Comparison of ENCODE assay signal across 25 cellular contexts in the genomic region with DNA sequence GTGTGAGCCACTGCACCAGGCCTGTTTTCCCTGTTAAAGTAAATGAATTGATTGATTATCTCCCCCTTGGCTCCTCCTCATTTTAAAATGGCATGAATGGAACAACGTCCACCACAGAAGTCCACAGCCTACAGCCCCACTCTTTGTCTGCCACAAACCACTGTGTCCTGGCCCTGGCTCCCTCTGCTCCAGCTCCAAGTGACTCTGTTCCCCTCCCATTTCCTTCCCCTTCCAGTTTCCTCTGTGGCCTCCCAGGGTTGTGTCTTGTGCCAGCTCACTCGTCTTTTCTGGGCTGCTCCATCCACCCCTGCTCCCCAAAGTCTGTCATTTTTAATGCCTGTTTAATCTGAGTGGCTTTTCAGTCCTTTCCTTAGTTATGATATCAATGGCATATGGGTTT. TPM values are rescaled to one million over a fixed set of nuclear protein-coding genes. Genes with fewer than 3 reads are reported as not detected.
DNase-seq lines count a peak whose midpoint lies in the region; ATAC-seq, FAIRE-seq and TF ChIP-seq lines count a peak whose summit lies in the region.
"Had no signal": no experiment of that assay in that cellular context is flagged by ENCODE, and none has a peak within 500 bp of the region (broad histone marks: within the 10 kb centered on the region; RNA-seq: fewer than 3 reads in every experiment).

No MANE protein-coding gene starts in this region.

- peak; percentile 17 for DNase-seq in activated CD4-positive, CD25-positive, alpha-beta regulatory T cell treated with anti-CD3 and anti-CD28 coated beads, Interleukin-2, amount 50 U/mL, for 72 hours
- DNase-seq in right lobe of liver (no peak), HepG2 (ENCODE audit: low spot score) (no peak), heart left ventricle (peak in 3 of 5 donors; percentile 32 to 43 (median 36)), type B pancreatic cell (ENCODE audit: extremely low spot score, unreplicated experiment) (no peak), activated gamma-delta T cell treated with Interleukin-2 at 50 U/mL for 16 hours (no peak)
- DNase-seq: dorsolateral prefrontal cortex; foreskin keratinocyte; GF-D8; NCI-H1092 treated with DMSO at 0.1 percent for 48 hours; NCI-H510A; posterior cingulate gyrus; stimulated activated CD4-positive, alpha-beta T cell treated with anti-CD3 and anti-CD28 coated beads, Interleukin-4, amount 100 ng/mL, for 4 hours; substantia nigra had no signal

- POLR2A ChIA-PET in HepG2 (lab: Yijun Ruan, JAX): no interaction called here

- H4K20me1 ChIP-seq in HepG2 (ENCODE audit: insufficient read depth, low read length): no peaks in the 10 kb centered on the region
- H4K20me1 ChIP-seq: BLaER1 had no signal

- no peak for FAIRE-seq in HepG2 (lab: Jason Lieb, UNC)
- FAIRE-seq: A204.1, GM12878, H1 had no signal

- TF ChIP-seq RAD21 in HepG2 (CRISPR knock-in tag; IDR thresholded peaks at IDR 0.05): no peak

- peaks cover 11% of the 10 kb centered on the region for H3K4me1 Mint-ChIP-seq in type B pancreatic cell (ENCODE audit: unreplicated experiment)
- H3K4me1 Mint-ChIP-seq: mesothelial cell of epicardium had no signal

- no peak overlapping the region for H3K9ac ChIP-seq in HepG2 (ENCODE audit: insufficient read depth, low read depth, low read length)
- H3K9ac ChIP-seq: BLaER1 had no signal

- peaks cover 27% of the 10 kb centered on the region for H3K27me3 Mint-ChIP-seq in type B pancreatic cell

- no peak overlapping the region for H2AFZ ChIP-seq in HepG2 (ENCODE audit: low read length)

- no peak for TF ChIP-seq CTCF in right lobe of liver (IDR thresholded peaks at IDR 0.05)
- TF ChIP-seq CTCF in HepG2 (CRISPR knock-in tag; IDR thresholded peaks at IDR 0.05): no peak
- no peak for TF ChIP-seq CTCF in heart left ventricle (IDR thresholded peaks at IDR 0.05)
- no peak for TF ChIP-seq CTCF in type B pancreatic cell (conservative IDR thresholded peaks at IDR 0.05)

- intact Hi-C loops in right lobe of liver (cut with DNase I) (no loop called here), HepG2 (cut with micrococcal nuclease; ENCODE audit: unreplicated experiment) (no loop called here), heart left ventricle (cut with DNase I) (no loop called here)

- no peaks in the 10 kb centered on the region for H3K9me3 Mint-ChIP-seq in type B pancreatic cell

- 7% methylated on average over 2 of the region's 2 CpGs for WGBS in right lobe of liver (ENCODE audit: insufficient coverage, low coverage, low lambda C conversion rate, missing lambda C conversion rate)
- 0% methylated on average over 2 of the region's 2 CpGs for WGBS in HepG2 (ENCODE audit: low lambda C conversion rate)
- 34 to 38% (median 35%) methylated on average over 2 of the region's 2 CpGs for WGBS in heart left ventricle, 4 donors

- no peaks in the 10 kb centered on the region for H3K36me3 ChIP-seq in right lobe of liver
- no peaks in the 10 kb centered on the region for H3K36me3 ChIP-seq in HepG2 (replicated peaks in 1 of 2; ENCODE audit: control insufficient read depth in 1 of 2, insufficient read depth in 2 of 2, low read length in 2 of 2)
- H3K36me3 ChIP-seq in heart left ventricle: no peaks in the 10 kb centered on the region
- H3K36me3 ChIP-seq: BLaER1, vagina had no signal

- H3K4me1 ChIP-seq in right lobe of liver (no peaks in the 10 kb centered on the region), HepG2 (ENCODE audit: insufficient read depth, low read length) (no peaks in the 10 kb centered on the region), heart left ventricle (peaks cover 0 to 14% (median 7%) of the 10 kb centered on the region in 12 donors)
- H3K4me1 ChIP-seq: foreskin keratinocyte, vagina had no signal

- H3K79me2 ChIP-seq in HepG2 (ENCODE audit: insufficient read depth, low read length): no peaks in the 10 kb centered on the region

- in situ Hi-C loops in HepG2 (cut with HindIII; ENCODE audit: extremely low pct_ligation_motif_present, low pct_unique_long_range_greater_than_20kb): no loop called here

- H3K27ac ChIP-seq in right lobe of liver (no peak overlapping the region), HepG2 (ENCODE audit: extremely low read length, insufficient read depth, low read length) (no peak overlapping the region), heart left ventricle (peak overlapping the region in 5 of 12 donors; percentile 27 to 54 (median 37))
- H3K27ac ChIP-seq: BLaER1, dorsolateral prefrontal cortex, foreskin keratinocyte, skin epidermis, vagina had no signal

- no peak for ATAC-seq in activated CD4-positive, CD25-positive, alpha-beta regulatory T cell treated with anti-CD3 and anti-CD28 coated beads, Interleukin-2, amount 50 U/mL, for 24 hours
- ATAC-seq in right lobe of liver (peak; percentile 47 to 75 (median 66)), HepG2 (no peak), heart left ventricle (peak; percentile 55 to 88 (median 66)), GM21737 (IDR thresholded peaks at IDR 0.05; ENCODE audit: unreplicated experiment) (no peak)
- ATAC-seq: foreskin keratinocyte had no signal

- H3K9me3 ChIP-seq in right lobe of liver (no peaks in the 10 kb centered on the region), HepG2 (ENCODE audit: low read length) (no peaks in the 10 kb centered on the region), heart left ventricle (no peaks in the 10 kb centered on the region)
- H3K9me3 ChIP-seq: BLaER1, vagina had no signal

- H3K36me3 Mint-ChIP-seq in type B pancreatic cell: no peaks in the 10 kb centered on the region
- H3K36me3 Mint-ChIP-seq: mesothelial cell of epicardium had no signal

- CTCF ChIA-PET in HepG2 (lab: Yijun Ruan, JAX; ENCODE audit: low intra/inter-chr PET ratio, low total read pairs): no interaction called here

- H3K27ac Mint-ChIP-seq in type B pancreatic cell: peak overlapping the region; percentile 21
- H3K27ac Mint-ChIP-seq: mesothelial cell of epicardium had no signal

- no TSS peak for BruUV-seq in HepG2 (replicated peaks; lab: Mats Ljungman, UMichigan)

- no peak overlapping the region for H3K4me3 ChIP-seq in right lobe of liver
- H3K4me3 ChIP-seq in HepG2 (replicated peaks in 1 of 3; ENCODE audit: insufficient read depth in 1 of 3, low read depth in 2 of 3, low read length in 3 of 3): no peak overlapping the region
- no peak overlapping the region for H3K4me3 ChIP-seq in heart left ventricle
- H3K4me3 ChIP-seq: BLaER1, dorsolateral prefrontal cortex, GM12878, skin epidermis, vagina had no signal

- no peaks in the 10 kb centered on the region for H3K27me3 ChIP-seq in right lobe of liver
- peaks cover 2 to 68% of the 10 kb centered on the region in 2 experiments; a peak in 4 of 5 replicates for H3K27me3 ChIP-seq in HepG2 (ENCODE audit: control insufficient read depth in 1 of 2, insufficient read depth in 2 of 2, low read length in 2 of 2)
- H3K27me3 ChIP-seq in heart left ventricle: no peaks in the 10 kb centered on the region
- H3K27me3 ChIP-seq: BLaER1, dorsolateral prefrontal cortex, vagina had no signal

- no peak overlapping the region for H3K4me3 Mint-ChIP-seq in type B pancreatic cell
- H3K4me3 Mint-ChIP-seq: mesothelial cell of epicardium had no signal

- TF ChIP-seq POLR2A in right lobe of liver (IDR thresholded peaks at IDR 0.05) (no peak), HepG2 (IDR thresholded peaks at IDR 0.05; ENCODE audit: insufficient read depth in 1 of 2, low read depth in 2 of 2, low read length in 2 of 2) (no peak), heart left ventricle (IDR thresholded peaks at IDR 0.05) (no peak)

- H3K4me2 ChIP-seq in HepG2 (ENCODE audit: low read depth, low read length): no peak overlapping the region
- H3K4me2 ChIP-seq: BLaER1 had no signal

- no peak for TF ChIP-seq EP300 in HepG2 (IDR thresholded peaks at IDR 0.05; ENCODE audit: low read depth in 2 of 2, low read length in 2 of 2)
- no peak for TF ChIP-seq EP300 in HepG2 (CRISPR knock-in tag; IDR thresholded peaks at IDR 0.05; ENCODE audit: borderline replicate concordance)

TF ChIP-seq in HepG2, 621 proteins besides CTCF, POLR2A, EP300 and RAD21 (continues in another document):
- no peak for TF ChIP-seq ZNF790 (CRISPR knock-in tag; IDR thresholded peaks at IDR 0.05; ENCODE audit: borderline replicate concordance)

RNA-seq across cellular contexts. Expression of gene CD5, which starts 52.4 kb away (rescaled TPM):
- total RNA-seq in right lobe of liver (under 1 TPM; 0.12 to 0.56 (median 0.35) TPM), HepG2 (2016; rRNA removed; fragmentation: Illumina TruSeq; extraction: Trizol) (not detected in 2 replicates), heart left ventricle (1 to 10 TPM in 2 of 9 donors, under 1 TPM in 6, not detected in 1; 0.12 to 6.0 (median 0.23) TPM), type B pancreatic cell (ENCODE audit: low replicate concordance) (not detected in 2 replicates)
- total RNA-seq in HepG2 (2016; cell fraction: cytosol; rRNA removed; fragmentation: Illumina TruSeq; extraction: Trizol; ENCODE audit: low read depth): not detected in 2 replicates
- total RNA-seq in HepG2 (2016; cell fraction: insoluble cytoplasmic fraction; rRNA removed; fragmentation: Illumina TruSeq; extraction: Trizol): not detected in 2 replicates
- total RNA-seq in HepG2 (2016; cell fraction: membrane; rRNA removed; fragmentation: Illumina TruSeq; extraction: Trizol): not detected in 2 replicates
- total RNA-seq in HepG2 (2016; cell fraction: nucleus; rRNA removed; fragmentation: Illumina TruSeq; extraction: Trizol): not detected in 2 replicates
- polyA plus RNA-seq in HepG2 (2011; rRNA removed) (not detected in 2 replicates), heart left ventricle (under 1 TPM in 1 of 2 donors, not detected in 1; 0.10 TPM)
- not detected in 2 replicates for polyA plus RNA-seq in HepG2 (2011; cell fraction: cytosol; rRNA removed)
- not detected in 2 replicates for polyA plus RNA-seq in HepG2 (2011; cell fraction: nucleus; rRNA removed)
- polyA plus RNA-seq in HepG2 (2012): not detected in 2 replicates
- not detected in 2 replicates for polyA plus RNA-seq in HepG2 (2016; cell fraction: cytosol; fragmentation: Illumina TruSeq; extraction: Trizol; ENCODE audit: low read depth)
- not detected in 2 replicates for polyA plus RNA-seq in HepG2 (2016; cell fraction: insoluble cytoplasmic fraction; fragmentation: Illumina TruSeq; extraction: Trizol; ENCODE audit: low read depth)
- not detected in 2 replicates for polyA plus RNA-seq in HepG2 (2016; cell fraction: membrane; fragmentation: Illumina TruSeq; extraction: Trizol; ENCODE audit: low read depth)
- polyA plus RNA-seq in HepG2 (2016; cell fraction: nucleus; fragmentation: Illumina TruSeq; extraction: Trizol; ENCODE audit: insufficient read depth, low read depth): not detected in 2 replicates
- polyA minus RNA-seq in HepG2 (2011; rRNA and poly(A)+ RNA removed; ENCODE audit: low replicate concordance): not detected in 2 replicates
- polyA minus RNA-seq in HepG2 (2011; cell fraction: cytosol; rRNA and poly(A)+ RNA removed): not detected in 2 replicates
- polyA minus RNA-seq in HepG2 (2011; cell fraction: nucleus; rRNA and poly(A)+ RNA removed): not detected in 2 replicates
- total RNA-seq: epithelial cell of proximal tubule, foreskin keratinocyte, H1, mesothelial cell of epicardium had no signal
- polyA plus RNA-seq: foreskin keratinocyte, H1, neural cell had no signal

Comparison
In these comparisons a context has a peak if more than half of its experiments do, and no peak if none do; other contexts are left out.
1. ATAC-seq: peak in right lobe of liver (4 of 4) and heart left ventricle (4 of 4); none in activated CD4-positive, CD25-positive, alpha-beta regulatory T cell treated with anti-CD3 and anti-CD28 coated beads, Interleukin-2, amount 50 U/mL, for 24 hours (0 of 2), HepG2 (single experiment) and GM21737 (single experiment).
2. DNase-seq: peak in activated CD4-positive, CD25-positive, alpha-beta regulatory T cell treated with anti-CD3 and anti-CD28 coated beads, Interleukin-2, amount 50 U/mL, for 72 hours (single experiment) and heart left ventricle (3 of 5); none in right lobe of liver (0 of 3), HepG2 (single experiment), type B pancreatic cell (single experiment) and activated gamma-delta T cell treated with Interleukin-2 at 50 U/mL for 16 hours (single experiment).